ENCODE assay signal across 28 cellular contexts in the genomic region with DNA sequence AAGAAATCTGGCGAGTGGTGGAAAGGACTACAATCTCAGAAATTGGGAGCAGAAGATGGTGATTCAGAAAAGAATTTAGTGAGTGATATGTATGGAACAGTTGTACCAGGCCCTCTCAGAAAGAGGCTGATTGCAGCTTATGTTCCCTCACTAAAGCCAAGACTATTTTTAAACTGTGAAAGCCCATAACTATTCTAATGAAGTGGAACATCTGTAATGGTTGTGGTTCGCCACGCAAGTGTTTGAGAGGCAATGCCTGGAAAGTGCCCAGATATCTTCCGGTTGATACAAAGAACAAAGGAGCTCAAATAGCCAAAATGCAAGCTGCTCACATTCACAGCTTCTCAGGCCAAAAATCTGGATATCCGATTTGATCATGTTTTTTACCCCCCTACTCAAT.
A peak's percentile ranks its signal among the peaks of the same experiment; 100 is the strongest.
DNase-seq lines count a peak whose midpoint lies in the region; ATAC-seq and TF ChIP-seq lines count a peak whose summit lies in the region.
"Had no signal": no experiment of that assay in that cellular context is flagged by ENCODE, and none has a peak within 500 bp of the region (broad histone marks: within the 10 kb centered on the region; RNA-seq: fewer than 3 reads in every experiment).

No MANE protein-coding gene starts in this region.

- POLR2A ChIA-PET in MCF 10A (lab: Yijun Ruan, JAX), result no interaction called here
- POLR2A ChIA-PET in activated CD4-positive, alpha-beta T cell treated with anti-CD3 and anti-CD28 coated beads, Interleukin-2, amount 10 ng/mL, durations not matched to agents 7 days and 5 days (lab: Charles Lee), result no interaction called here

- H3K4me3 ChIP-seq in mammary epithelial cell (replicated peaks in 1 of 3; ENCODE audit: insufficient read depth in 1 of 3, low read depth in 2 of 3, low read length in 3 of 3) (no peak overlapping the region), MM.1S (ENCODE audit: low read length) (no peak overlapping the region)
- H3K4me3 ChIP-seq: adrenal gland, breast epithelium, right lobe of liver, thoracic aorta, uterus had no signal

- H3K36me3 ChIP-seq in mammary epithelial cell (ENCODE audit: insufficient read depth, low read length), result no peaks in the 10 kb centered on the region
- no peaks in the 10 kb centered on the region for H3K36me3 ChIP-seq in MM.1S (replicated peaks; ENCODE audit: insufficient read depth, low read length)
- H3K36me3 ChIP-seq: adrenal gland, breast epithelium, neutrophil, right lobe of liver, thoracic aorta, uterus had no signal

- H3F3A ChIP-seq in MM.1S (ENCODE audit: insufficient read depth, low read length), result no peaks in the 10 kb centered on the region

- H3K4me3 Mint-ChIP-seq in MCF 10A (ENCODE audit: unreplicated experiment), result no peak overlapping the region
- H3K4me3 Mint-ChIP-seq in activated CD4-positive, alpha-beta T cell treated with anti-CD3 and anti-CD28 coated beads, Interleukin-2, amount 10 ng/mL, durations not matched to agents 7 days and 5 days, result no peak overlapping the region
- H3K4me3 Mint-ChIP-seq: activated CD8-positive, alpha-beta T cell treated with anti-CD3 and anti-CD28 coated beads, Interleukin-2, amount 10 ng/mL, durations not matched to agents 7 days and 5 days; activated naive CD4-positive, alpha-beta T cell treated with anti-CD3 and anti-CD28 coated beads for 36 hours; memory B cell; stimulated activated naive CD8-positive, alpha-beta T cell treated with anti-CD3 and anti-CD28 coated beads, Interleukin-15, Interleukin-2, amounts not matched to agents 100 ng/mL and 50 ng/mL, for 24 hours; T-helper 2 cell treated with Interferon-gamma antibody and Interleukin-4, amounts not matched to agents 5 μg/mL and 100 μg/mL, for 36 hours had no signal

- H3K9me2 ChIP-seq in MM.1S (replicated peaks; ENCODE audit: insufficient read depth, low read length), result no peaks in the 10 kb centered on the region

- DNase-seq in mammary epithelial cell (no peak), MCF 10A (ENCODE audit: unreplicated experiment) (no peak), MM.1S (peak; percentile 46), foreskin melanocyte (peak; percentile 42)
- DNase-seq in activated CD4-positive, alpha-beta T cell treated with anti-CD3 and anti-CD28 coated beads, Interleukin-2, amount 10 ng/mL, durations not matched to agents 7 days and 5 days, result no peak
- DNase-seq: activated CD8-positive, alpha-beta T cell treated with anti-CD3 and anti-CD28 coated beads, Interleukin-2, amount 10 ng/mL, durations not matched to agents 7 days and 5 days; activated naive CD4-positive, alpha-beta T cell treated with anti-CD3 and anti-CD28 coated beads for 36 hours; adrenal gland; C1 segment of cervical spinal cord; COR-L47; HCEC 1CT; KG1; NCI-H1694 treated with DMSO at 0.1 percent for 48 hours; NCI-H748 treated with DMSO at 0.1 percent for 48 hours; right lobe of liver; SHP77 treated with DMSO at 0.1 percent for 48 hours; stimulated activated CD8-positive, alpha-beta memory T cell treated with anti-CD3 and anti-CD28 coated beads, Interleukin-4, amount 100 ng/mL, for 48 hours; uterus had no signal

- intact Hi-C loops in mammary epithelial cell (cut with micrococcal nuclease), result no loop called here
- intact Hi-C loops in MCF 10A (cut with micrococcal nuclease), result no loop called here

- no peaks in the 10 kb centered on the region for H3K9me3 Mint-ChIP-seq in MCF 10A (ENCODE audit: unreplicated experiment)
- no peaks in the 10 kb centered on the region for H3K9me3 Mint-ChIP-seq in activated CD4-positive, alpha-beta T cell treated with anti-CD3 and anti-CD28 coated beads, Interleukin-2, amount 10 ng/mL, durations not matched to agents 7 days and 5 days
- H3K9me3 Mint-ChIP-seq: activated naive CD4-positive, alpha-beta T cell treated with anti-CD3 and anti-CD28 coated beads for 36 hours; stimulated activated naive CD8-positive, alpha-beta T cell treated with anti-CD3 and anti-CD28 coated beads, Interleukin-15, Interleukin-2, amounts not matched to agents 100 ng/mL and 50 ng/mL, for 24 hours had no signal

- no peaks in the 10 kb centered on the region for H3K27me3 Mint-ChIP-seq in MCF 10A (ENCODE audit: insufficient read depth, unreplicated experiment)
- no peaks in the 10 kb centered on the region for H3K27me3 Mint-ChIP-seq in activated CD4-positive, alpha-beta T cell treated with anti-CD3 and anti-CD28 coated beads, Interleukin-2, amount 10 ng/mL, durations not matched to agents 7 days and 5 days
- H3K27me3 Mint-ChIP-seq: memory B cell; progenitor cell of endocrine pancreas; stimulated activated naive CD8-positive, alpha-beta T cell treated with anti-CD3 and anti-CD28 coated beads, Interleukin-15, Interleukin-2, amounts not matched to agents 100 ng/mL and 50 ng/mL, for 24 hours had no signal

- BruUV-seq in mammary epithelial cell (replicated peaks; lab: Mats Ljungman, UMichigan) (no TSS peak), MCF 10A (replicated peaks; lab: Mats Ljungman, UMichigan) (no TSS peak)

- H4K20me1 ChIP-seq in mammary epithelial cell (ENCODE audit: insufficient read depth, low read length), result no peaks in the 10 kb centered on the region
- no peaks in the 10 kb centered on the region for H4K20me1 ChIP-seq in MM.1S (ENCODE audit: insufficient read depth, low read length)

- H3K9me3 ChIP-seq in mammary epithelial cell (replicated peaks; ENCODE audit: insufficient read depth, low read length), result no peaks in the 10 kb centered on the region
- no peaks in the 10 kb centered on the region for H3K9me3 ChIP-seq in MM.1S (replicated peaks; ENCODE audit: insufficient read depth, low read length)
- H3K9me3 ChIP-seq: adrenal gland, breast epithelium, neutrophil, right lobe of liver, thoracic aorta, uterus had no signal

- no peak overlapping the region for H3K27ac Mint-ChIP-seq in MCF 10A (ENCODE audit: low read depth, unreplicated experiment)
- H3K27ac Mint-ChIP-seq in activated CD4-positive, alpha-beta T cell treated with anti-CD3 and anti-CD28 coated beads, Interleukin-2, amount 10 ng/mL, durations not matched to agents 7 days and 5 days, result no peak overlapping the region
- H3K27ac Mint-ChIP-seq: activated CD8-positive, alpha-beta T cell treated with anti-CD3 and anti-CD28 coated beads, Interleukin-2, amount 10 ng/mL, durations not matched to agents 7 days and 5 days; activated naive CD4-positive, alpha-beta T cell treated with anti-CD3 and anti-CD28 coated beads for 36 hours; memory B cell; progenitor cell of endocrine pancreas; stimulated activated naive CD8-positive, alpha-beta T cell treated with anti-CD3 and anti-CD28 coated beads, Interleukin-15, Interleukin-2, amounts not matched to agents 100 ng/mL and 50 ng/mL, for 24 hours; T-helper 2 cell treated with Interferon-gamma antibody and Interleukin-4, amounts not matched to agents 5 μg/mL and 100 μg/mL, for 36 hours had no signal

- no peak overlapping the region for H3K4me2 ChIP-seq in mammary epithelial cell (ENCODE audit: insufficient read depth, low read depth, low read length)
- H3K4me2 ChIP-seq in MM.1S (ENCODE audit: low read depth, low read length), result no peak overlapping the region

- H3K27me3 ChIP-seq in mammary epithelial cell (ENCODE audit: insufficient read depth, low read length) (no peaks in the 10 kb centered on the region), MM.1S (replicated peaks; ENCODE audit: insufficient read depth, low read length) (no peaks in the 10 kb centered on the region)
- H3K27me3 ChIP-seq: adrenal gland, breast epithelium, neutrophil, right lobe of liver, uterus had no signal

- H3K9ac ChIP-seq in mammary epithelial cell (ENCODE audit: insufficient read depth, low read length), result no peak overlapping the region
- H3K9ac ChIP-seq in MM.1S (ENCODE audit: low read length), result no peak overlapping the region

- CTCF ChIA-PET in mammary epithelial cell (lab: Charles Lee; ENCODE audit: low non-redundant PET), result no interaction called here
- CTCF ChIA-PET in MCF 10A (lab: Yijun Ruan, JAX), result no interaction called here
- CTCF ChIA-PET in activated CD4-positive, alpha-beta T cell treated with anti-CD3 and anti-CD28 coated beads, Interleukin-2, amount 10 ng/mL, durations not matched to agents 7 days and 5 days (lab: Charles Lee), result no interaction called here

- no peaks in the 10 kb centered on the region for H3K4me1 ChIP-seq in mammary epithelial cell (ENCODE audit: insufficient read depth, low read length)
- H3K4me1 ChIP-seq in MM.1S (ENCODE audit: low read length), result no peaks in the 10 kb centered on the region
- H3K4me1 ChIP-seq: adrenal gland, breast epithelium, right lobe of liver, uterus had no signal

- ATAC-seq in HG02970 (IDR thresholded peaks at IDR 0.05; ENCODE audit: low FRiP score, unreplicated experiment), result no peak
- ATAC-seq in HG03039 (IDR thresholded peaks at IDR 0.05; ENCODE audit: unreplicated experiment), result no peak
- ATAC-seq: activated CD8-positive, alpha-beta T cell treated with anti-CD3 and anti-CD28 coated beads, Interleukin-2, amount 10 ng/mL, durations not matched to agents 7 days and 5 days; right lobe of liver had no signal

- no peak for TF ChIP-seq CTCF in mammary epithelial cell (conservative IDR thresholded peaks at IDR 0.05 in 1 of 2, IDR thresholded peaks at IDR 0.05 in 1 of 2; ENCODE audit: extremely low read depth in 1 of 2, insufficient read depth in 1 of 2, low read depth in 1 of 2, low read length in 2 of 2)
- TF ChIP-seq CTCF in MCF 10A (IDR thresholded peaks at IDR 0.05; ENCODE audit: unreplicated experiment), result no peak
- no peak for TF ChIP-seq CTCF in MM.1S (IDR thresholded peaks at IDR 0.05; ENCODE audit: low read length)

- in situ Hi-C loops in mammary epithelial cell (cut with MboI; ENCODE audit: low sequenced_read_pairs in 2 of 2), result no loop called here

- peak overlapping the region; percentile 27 for H2AFZ ChIP-seq in mammary epithelial cell (ENCODE audit: low read depth, low read length)
- H2AFZ ChIP-seq in MM.1S (ENCODE audit: low read length), result no peak overlapping the region

- whole genome bisulfite sequencing in mammary epithelial cell (ENCODE audit: low coverage, missing lambda C conversion rate), result 26% methylated on average over 5 of the region's 5 CpGs

- H3K36me3 Mint-ChIP-seq in MCF 10A (ENCODE audit: insufficient read depth, unreplicated experiment), result peaks cover 4% of the 10 kb centered on the region
- H3K36me3 Mint-ChIP-seq in activated CD4-positive, alpha-beta T cell treated with anti-CD3 and anti-CD28 coated beads, Interleukin-2, amount 10 ng/mL, durations not matched to agents 7 days and 5 days (ENCODE audit: low read depth), result no peaks in the 10 kb centered on the region
- H3K36me3 Mint-ChIP-seq: memory B cell had no signal

- H3K4me1 Mint-ChIP-seq in MCF 10A (ENCODE audit: insufficient read depth, unreplicated experiment), result no peaks in the 10 kb centered on the region
- H3K4me1 Mint-ChIP-seq in activated CD4-positive, alpha-beta T cell treated with anti-CD3 and anti-CD28 coated beads, Interleukin-2, amount 10 ng/mL, durations not matched to agents 7 days and 5 days, result no peaks in the 10 kb centered on the region
- H3K4me1 Mint-ChIP-seq: memory B cell had no signal

- H3K27ac ChIP-seq in mammary epithelial cell (ENCODE audit: insufficient read depth, low read depth, low read length), result no peak overlapping the region
- H3K27ac ChIP-seq in MM.1S (ENCODE audit: low read length), result no peak overlapping the region
- H3K27ac ChIP-seq: adrenal gland, breast epithelium, HL-60, neutrophil, right lobe of liver, thoracic aorta, uterus had no signal

- no peaks in the 10 kb centered on the region for H3K79me2 ChIP-seq in mammary epithelial cell (ENCODE audit: insufficient read depth, low read length)
- H3K79me2 ChIP-seq in MM.1S (ENCODE audit: low read length), result no peaks in the 10 kb centered on the region

- dilution Hi-C loops in mammary epithelial cell (cut with HindIII; ENCODE audit: low sequenced_read_pairs), result no loop called here

Comparison
In these comparisons a context has a peak if more than half of its experiments do, and no peak if none do; other contexts are left out.
1. DNase-seq: peak in MM.1S (single experiment) and foreskin melanocyte (single experiment); none in mammary epithelial cell (single experiment), MCF 10A (single experiment) and activated CD4-positive, alpha-beta T cell treated with anti-CD3 and anti-CD28 coated beads, Interleukin-2, amount 10 ng/mL, durations not matched to agents 7 days and 5 days (single experiment).